34 cellular contexts compared by ENCODE assay signal in the genomic region with DNA sequence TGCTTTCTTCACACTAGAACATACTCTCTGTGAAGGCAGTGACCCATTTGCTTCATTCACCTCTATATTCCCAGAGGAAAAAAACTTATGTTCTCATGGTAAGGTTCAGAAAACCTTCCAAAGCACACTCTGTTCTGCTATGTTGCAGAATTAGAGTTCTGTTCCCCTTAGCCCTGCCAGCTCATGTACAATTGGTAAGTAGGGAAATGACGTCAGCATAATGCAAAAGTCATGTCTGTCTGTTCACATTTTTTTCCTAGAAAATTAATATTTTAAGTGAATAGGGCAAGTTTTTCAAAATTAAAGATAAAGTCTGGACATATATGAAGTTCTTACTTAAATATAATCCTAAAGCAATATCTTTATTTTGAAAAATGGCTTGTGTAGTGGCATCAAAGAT.
"Had no signal": no experiment of that assay in that cellular context is flagged by ENCODE, and none has a peak within 500 bp of the region (broad histone marks: within the 10 kb centered on the region; RNA-seq: fewer than 3 reads in every experiment).

No MANE protein-coding gene starts in this region.

- H3K27me3 ChIP-seq: adrenal gland, ascending aorta, body of pancreas, brain microvascular endothelial cell, breast epithelium, cardiac muscle cell had no signal

- H3K27ac ChIP-seq: adrenal gland, ascending aorta, body of pancreas, brain microvascular endothelial cell, breast epithelium, cardiac muscle cell had no signal

- DNase-seq: activated effector memory CD4-positive, alpha-beta T cell treated with anti-CD3 and anti-CD28 coated beads, Interleukin-2, amount 50 U/mL, for 16 hours; activated effector memory CD4-positive, alpha-beta T cell treated with Interleukin-2 at 50 U/mL for 16 hours; activated gamma-delta T cell; activated gamma-delta T cell treated with Interleukin-2 at 50 U/mL for 16 hours; activated naive CD4-positive, alpha-beta T cell; activated naive CD4-positive, alpha-beta T cell treated with anti-CD3 and anti-CD28 coated beads for 36 hours; activated naive CD4-positive, alpha-beta T cell treated with anti-CD3 and anti-CD28 coated beads, Interleukin-2, amount 10 ng/mL, durations not matched to agents 7 days and 5 days; activated naive CD4-positive, alpha-beta T cell treated with anti-CD3 and anti-CD28 coated beads, Interleukin-2, amount 50 U/mL, for 16 hours; activated naive CD4-positive, alpha-beta T cell treated with Interleukin-2 at 50 U/mL for 16 hours; activated naive CD8-positive, alpha-beta T cell treated with anti-CD3 and anti-CD28 coated beads for 36 hours; activated naive CD8-positive, alpha-beta T cell treated with anti-CD3 and anti-CD28 coated beads, Interleukin-2, amount 10 ng/mL, durations not matched to agents 7 days and 5 days; activated naive CD8-positive, alpha-beta T cell treated with anti-CD3 and anti-CD28 coated beads, Interleukin-2, amount 50 U/mL, for 24 hours; activated T-cell treated with anti-CD3 and anti-CD28 coated beads, Interleukin-2, amount 50 U/mL, for 1 hour; activated T-cell treated with anti-CD3 and anti-CD28 coated beads, Interleukin-2, amount 50 U/mL, for 24 hours; activated T-cell treated with anti-CD3 and anti-CD28 coated beads, Interleukin-2, amount 50 U/mL, for 4 hours; activated T-cell treated with anti-CD3 and anti-CD28 coated beads, Interleukin-2, amount 50 U/mL, for 48 hours; activated T-cell treated with anti-CD3 and anti-CD28 coated beads, Interleukin-2, amount 50 U/mL, for 72 hours; adrenal gland; amniotic stem cell; amygdala; anterior cingulate cortex; aorta; body of pancreas; brain microvascular endothelial cell; caudate nucleus; central memory CD4-positive, alpha-beta T cell; cerebellar nuclear complex had no signal

- H3K4me3 ChIP-seq: adrenal gland, ascending aorta, body of pancreas, breast epithelium, cardiac muscle cell had no signal

- FAIRE-seq: astrocyte, bronchial epithelial cell had no signal

- ATAC-seq: activated naive CD4-positive, alpha-beta T cell treated with anti-CD3 and anti-CD28 coated beads, Interleukin-2, amount 50 U/mL, for 72 hours; activated naive CD8-positive, alpha-beta T cell treated with anti-CD3 and anti-CD28 coated beads, Interleukin-2, amount 50 U/mL, for 24 hours; activated T-cell treated with anti-CD3 and anti-CD28 coated beads, Interleukin-2, amount 50 U/mL, for 4 hours; activated T-cell treated with anti-CD3 and anti-CD28 coated beads, Interleukin-2, amount 50 U/mL, for 72 hours; activated T-helper 17 cell treated with anti-CD3 and anti-CD28 coated beads, Interleukin-2, amount 50 U/mL, for 72 hours; body of pancreas had no signal

- H3K9me3 ChIP-seq: adrenal gland, ascending aorta, body of pancreas, breast epithelium had no signal

- H3K4me1 ChIP-seq: adrenal gland, ascending aorta, body of pancreas, breast epithelium had no signal

- H3K36me3 ChIP-seq: adrenal gland, ascending aorta, brain microvascular endothelial cell, breast epithelium, cardiac muscle cell had no signal
